Comparison of ENCODE assay signal across 9 cellular contexts in genomic region chr2:95345066-95345414, GRCh38. TPM values are rescaled to one million over a fixed set of nuclear protein-coding genes. Genes with fewer than 3 reads are reported as not detected.
DNase-seq lines count a peak whose midpoint lies in the region; ATAC-seq and TF ChIP-seq lines count a peak whose summit lies in the region.
"Had no signal": no experiment of that assay in that cellular context is flagged by ENCODE, and none has a peak within 500 bp of the region (broad histone marks: within the 10 kb centered on the region; RNA-seq: fewer than 3 reads in every experiment).

No MANE protein-coding gene starts in this region.

- H3K9me3 ChIP-seq in BLaER1 (no peaks in the 10 kb centered on the region), MM.1S (replicated peaks; ENCODE audit: insufficient read depth, low read length) (no peaks in the 10 kb centered on the region), endodermal cell (ENCODE audit: control insufficient read depth, low read length) (no peaks in the 10 kb centered on the region)

- peaks cover 83% of the 10 kb centered on the region for H3K27me3 Mint-ChIP-seq in endodermal cell (ENCODE audit: insufficient read depth)
- peaks cover 24% of the 10 kb centered on the region for H3K27me3 Mint-ChIP-seq in osteocyte (ENCODE audit: unreplicated experiment)

- no peaks in the 10 kb centered on the region for H3K4me1 Mint-ChIP-seq in endodermal cell
- peaks cover 2% of the 10 kb centered on the region for H3K4me1 Mint-ChIP-seq in osteocyte (ENCODE audit: unreplicated experiment)

- H3K79me2 ChIP-seq in MM.1S (ENCODE audit: low read length), result no peaks in the 10 kb centered on the region

- H3K4me3 Mint-ChIP-seq in endodermal cell, result no peak overlapping the region
- H3K4me3 Mint-ChIP-seq in osteocyte (ENCODE audit: unreplicated experiment), result peak overlapping the region; percentile 78

- H3K36me3 ChIP-seq in BLaER1, result no peaks in the 10 kb centered on the region
- no peaks in the 10 kb centered on the region for H3K36me3 ChIP-seq in MM.1S (replicated peaks; ENCODE audit: insufficient read depth, low read length)
- H3K36me3 ChIP-seq in endodermal cell (ENCODE audit: control insufficient read depth, insufficient read depth, low read length), result no peaks in the 10 kb centered on the region

- TF ChIP-seq CTCF in MM.1S (IDR thresholded peaks at IDR 0.05; ENCODE audit: low read length) (no peak), endodermal cell (conservative IDR thresholded peaks at IDR 0.05) (no peak), osteocyte (IDR thresholded peaks at IDR 0.05) (no peak)

- peaks cover 7% of the 10 kb centered on the region; the same call in 1 of the 2 replicates for H3K4me1 ChIP-seq in BLaER1
- no peaks in the 10 kb centered on the region for H3K4me1 ChIP-seq in MM.1S (ENCODE audit: low read length)
- H3K4me1 ChIP-seq in endodermal cell (ENCODE audit: control insufficient read depth, insufficient read depth, low read length), result no peaks in the 10 kb centered on the region

- DNase-seq in MM.1S (no peak), endodermal cell (peak; percentile 40), osteocyte (ENCODE audit: extremely low spot score, unreplicated experiment) (no peak), NCI-H748 treated with DMSO at 0.1 percent for 48 hours (lab: John Stamatoyannopoulos, UW) (no peak), SW480 (ENCODE audit: low spot score) (no peak)

- WGBS in endodermal cell (ENCODE audit: insufficient coverage in 1 of 2, insufficient read length in 1 of 2), 2 experiments, result 37 to 62% methylated on average over 5 to 15 of the region's 15 CpGs

- no peaks in the 10 kb centered on the region for H3K9me2 ChIP-seq in MM.1S (replicated peaks; ENCODE audit: insufficient read depth, low read length)

- no peak overlapping the region for H3K9ac ChIP-seq in BLaER1
- no peak overlapping the region for H3K9ac ChIP-seq in MM.1S (ENCODE audit: low read length)
- no peak overlapping the region for H3K9ac ChIP-seq in endodermal cell (ENCODE audit: extremely low read depth, low read length, poor library complexity, severe bottlenecking)

- H3K27ac Mint-ChIP-seq in endodermal cell (no peak overlapping the region), osteocyte (ENCODE audit: unreplicated experiment) (no peak overlapping the region)

- H2AFZ ChIP-seq in MM.1S (ENCODE audit: low read length), result 0 out of 2 replicates have a peak overlapping the region, but pooled peaks have one; percentile 45

- H3K4me3 ChIP-seq in BLaER1, result peak overlapping the region; percentile 71
- H3K4me3 ChIP-seq in MM.1S (ENCODE audit: low read length), result no peak overlapping the region
- no peak overlapping the region for H3K4me3 ChIP-seq in endodermal cell (ENCODE audit: low read length)

- H3K36me3 Mint-ChIP-seq in endodermal cell (ENCODE audit: low read depth), result no peaks in the 10 kb centered on the region
- no peaks in the 10 kb centered on the region for H3K36me3 Mint-ChIP-seq in osteocyte (ENCODE audit: unreplicated experiment)

- ATAC-seq in HG03565 (IDR thresholded peaks at IDR 0.05; ENCODE audit: unreplicated experiment) (no peak), HG02938 (IDR thresholded peaks at IDR 0.05; ENCODE audit: unreplicated experiment) (no peak)

- H3F3A ChIP-seq in MM.1S (ENCODE audit: insufficient read depth, low read length), result no peaks in the 10 kb centered on the region

- no peak overlapping the region for H3K27ac ChIP-seq in BLaER1
- no peak overlapping the region for H3K27ac ChIP-seq in MM.1S (ENCODE audit: low read length)
- H3K27ac ChIP-seq in endodermal cell (ENCODE audit: low read depth, low read length), result no peak overlapping the region

- H3K9me3 Mint-ChIP-seq in endodermal cell, result no peaks in the 10 kb centered on the region
- H3K9me3 Mint-ChIP-seq in osteocyte (ENCODE audit: unreplicated experiment), result no peaks in the 10 kb centered on the region

- H4K20me1 ChIP-seq in BLaER1 (peaks cover 17% of the 10 kb centered on the region), MM.1S (ENCODE audit: insufficient read depth, low read length) (no peaks in the 10 kb centered on the region)

- H3K4me2 ChIP-seq in BLaER1 (peak overlapping the region; percentile 94), MM.1S (ENCODE audit: low read depth, low read length) (peak overlapping the region; percentile 74; the same call in 1 of the 2 replicates)

- H3K27me3 ChIP-seq in BLaER1 (peaks cover 56% of the 10 kb centered on the region), MM.1S (replicated peaks; ENCODE audit: insufficient read depth, low read length) (peaks cover 6% of the 10 kb centered on the region; the same call in 1 of the 2 replicates), endodermal cell (ENCODE audit: control insufficient read depth, insufficient read depth, low read length, poor library complexity, severe bottlenecking) (peaks cover 85% of the 10 kb centered on the region)

RNA-seq across cellular contexts. Expression of gene KCNIP3, which starts 47.9 kb away (rescaled TPM):
- total RNA-seq in endodermal cell (1 to 10 TPM in 1 of 2 donors, under 1 TPM in 1; 0.26 to 1.3 TPM), osteocyte (0.57 and 1.4 TPM in 2 replicates)
- 5.0 TPM for polyA plus RNA-seq in endodermal cell (2013, experiment 1 of 2)
- 4.1 TPM for polyA plus RNA-seq in endodermal cell (2013, experiment 2 of 2)
- total RNA-seq: activated CD8-positive, alpha-beta memory T cell treated with anti-CD3 and anti-CD28 coated beads for 36 hours had no signal

RNA-seq across cellular contexts. Expression of gene FAHD2A, which starts 57.5 kb away (rescaled TPM):
- total RNA-seq in endodermal cell, result 10 to 100 TPM; 45.2 to 49.4 TPM
- 38.3 TPM for polyA plus RNA-seq in endodermal cell (2013, experiment 1 of 2)
- polyA plus RNA-seq in endodermal cell (2013, experiment 2 of 2), result 31.3 TPM
- 40.3 and 40.4 TPM in 2 replicates for total RNA-seq in osteocyte
